In the genomic region with DNA sequence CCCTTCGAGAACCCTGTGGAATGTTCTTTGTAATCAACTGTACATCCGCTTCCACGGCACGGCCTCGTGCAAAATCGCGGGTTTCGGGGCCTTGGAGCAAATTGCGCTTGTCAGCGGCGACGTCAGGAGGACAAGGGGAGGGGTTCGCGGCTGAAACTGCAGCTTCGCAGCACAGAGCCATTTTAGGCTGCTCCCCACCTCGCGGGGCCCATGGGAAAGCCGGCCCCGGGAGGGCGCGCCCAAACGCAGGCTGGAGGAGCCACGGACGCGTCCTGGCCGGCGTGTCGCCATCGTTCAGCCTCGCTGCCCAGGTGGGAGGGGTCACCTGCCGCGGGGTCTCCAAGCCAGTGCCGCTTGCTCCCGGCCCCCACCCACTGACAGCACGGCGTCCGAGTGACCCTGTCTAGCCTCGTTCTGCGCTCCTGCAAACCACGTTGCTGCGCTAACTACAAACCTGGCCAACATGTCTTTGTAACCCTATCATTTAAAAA, we compare ENCODE assay signal across 1 cellular context.
TF ChIP-seq lines count a peak whose summit lies in the region.

No MANE protein-coding gene starts in this region.

TF ChIP-seq in K562, 482 proteins besides CTCF, POLR2A, EP300 and RAD21 (continued from another document):
- TF ChIP-seq CREB1 (IDR thresholded peaks at IDR 0.05): no peak
- 0 out of 2 replicates have a peak, but pooled peaks have one; percentile 21 for TF ChIP-seq CREB1 (CRISPR knock-in tag; IDR thresholded peaks at IDR 0.05)
- 0 out of 2 replicates have a peak, but pooled peaks have one; percentile 13 for TF ChIP-seq ZNF263 (CRISPR knock-in tag; IDR thresholded peaks at IDR 0.05; ENCODE audit: borderline replicate concordance)
- TF ChIP-seq ZBTB17 (CRISPR knock-in tag; IDR thresholded peaks at IDR 0.05): peak; percentile 56; the same call in 1 of the 2 replicates
- TF ChIP-seq EGR1 (conservative IDR thresholded peaks at IDR 0.05): no peak
- TF ChIP-seq JUN (IDR thresholded peaks at IDR 0.05; ENCODE audit: borderline replicate concordance, low read depth, low read length): no peak
- TF ChIP-seq JUN (CRISPR knock-in tag; IDR thresholded peaks at IDR 0.05; ENCODE audit: borderline replicate concordance): no peak
- TF ChIP-seq KLF13 (tag; IDR thresholded peaks at IDR 0.05; ENCODE audit: borderline replicate concordance, low read depth): peak; percentile 28; the same call in 1 of the 2 replicates
- no peak for TF ChIP-seq GTF2F1 (IDR thresholded peaks at IDR 0.05; ENCODE audit: low read depth, low read length)
- TF ChIP-seq TGIF2 (CRISPR knock-in tag; IDR thresholded peaks at IDR 0.05): 0 out of 2 replicates have a peak, but pooled peaks have one; percentile 31
- TF ChIP-seq TSC22D4 (tag; IDR thresholded peaks at IDR 0.05): no peak
- peak; percentile 46; the same call in 1 of the 2 replicates for TF ChIP-seq POLR2G (IDR thresholded peaks at IDR 0.05; ENCODE audit: low read depth, low read length)
- TF ChIP-seq HSF4 (CRISPR knock-in tag; IDR thresholded peaks at IDR 0.05; ENCODE audit: borderline replicate concordance): no peak
- TF ChIP-seq KAT7 (CRISPR knock-in tag; IDR thresholded peaks at IDR 0.05; ENCODE audit: borderline replicate concordance): 0 out of 2 replicates have a peak, but pooled peaks have one; percentile 78
- no peak for TF ChIP-seq ZNF316 (IDR thresholded peaks at IDR 0.05)
- TF ChIP-seq, protein P1, sequence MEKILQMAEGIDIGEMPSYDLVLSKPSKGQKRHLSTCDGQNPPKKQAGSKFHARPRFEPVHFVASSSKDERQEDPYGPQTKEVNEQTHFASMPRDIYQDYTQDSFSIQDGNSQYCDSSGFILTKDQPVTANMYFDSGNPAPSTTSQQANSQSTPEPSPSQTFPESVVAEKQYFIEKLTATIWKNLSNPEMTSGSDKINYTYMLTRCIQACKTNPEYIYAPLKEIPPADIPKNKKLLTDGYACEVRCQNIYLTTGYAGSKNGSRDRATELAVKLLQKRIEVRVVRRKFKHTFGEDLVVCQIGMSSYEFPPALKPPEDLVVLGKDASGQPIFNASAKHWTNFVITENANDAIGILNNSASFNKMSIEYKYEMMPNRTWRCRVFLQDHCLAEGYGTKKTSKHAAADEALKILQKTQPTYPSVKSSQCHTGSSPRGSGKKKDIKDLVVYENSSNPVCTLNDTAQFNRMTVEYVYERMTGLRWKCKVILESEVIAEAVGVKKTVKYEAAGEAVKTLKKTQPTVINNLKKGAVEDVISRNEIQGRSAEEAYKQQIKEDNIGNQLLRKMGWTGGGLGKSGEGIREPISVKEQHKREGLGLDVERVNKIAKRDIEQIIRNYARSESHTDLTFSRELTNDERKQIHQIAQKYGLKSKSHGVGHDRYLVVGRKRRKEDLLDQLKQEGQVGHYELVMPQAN (IDR thresholded peaks at IDR 0.05; ENCODE audit: borderline replicate concordance): no peak
- TF ChIP-seq, protein P2, sequence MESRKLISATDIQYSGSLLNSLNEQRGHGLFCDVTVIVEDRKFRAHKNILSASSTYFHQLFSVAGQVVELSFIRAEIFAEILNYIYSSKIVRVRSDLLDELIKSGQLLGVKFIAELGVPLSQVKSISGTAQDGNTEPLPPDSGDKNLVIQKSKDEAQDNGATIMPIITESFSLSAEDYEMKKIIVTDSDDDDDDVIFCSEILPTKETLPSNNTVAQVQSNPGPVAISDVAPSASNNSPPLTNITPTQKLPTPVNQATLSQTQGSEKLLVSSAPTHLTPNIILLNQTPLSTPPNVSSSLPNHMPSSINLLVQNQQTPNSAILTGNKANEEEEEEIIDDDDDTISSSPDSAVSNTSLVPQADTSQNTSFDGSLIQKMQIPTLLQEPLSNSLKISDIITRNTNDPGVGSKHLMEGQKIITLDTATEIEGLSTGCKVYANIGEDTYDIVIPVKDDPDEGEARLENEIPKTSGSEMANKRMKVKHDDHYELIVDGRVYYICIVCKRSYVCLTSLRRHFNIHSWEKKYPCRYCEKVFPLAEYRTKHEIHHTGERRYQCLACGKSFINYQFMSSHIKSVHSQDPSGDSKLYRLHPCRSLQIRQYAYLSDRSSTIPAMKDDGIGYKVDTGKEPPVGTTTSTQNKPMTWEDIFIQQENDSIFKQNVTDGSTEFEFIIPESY (CRISPR knock-in tag; IDR thresholded peaks at IDR 0.05): peak; percentile 84
- TF ChIP-seq ATF7 (IDR thresholded peaks at IDR 0.05): peak; percentile 22; the same call in 1 of the 2 replicates
- TF ChIP-seq NONO (IDR thresholded peaks at IDR 0.05; ENCODE audit: low read depth in 2 of 2, low read length in 1 of 2): no peak
- TF ChIP-seq, protein P3, sequence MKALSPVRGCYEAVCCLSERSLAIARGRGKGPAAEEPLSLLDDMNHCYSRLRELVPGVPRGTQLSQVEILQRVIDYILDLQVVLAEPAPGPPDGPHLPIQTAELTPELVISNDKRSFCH (CRISPR knock-in tag; IDR thresholded peaks at IDR 0.05): no peak
- TF ChIP-seq, protein P3 (tag; IDR thresholded peaks at IDR 0.05): peak; percentile 52; the same call in 1 of the 2 replicates
- TF ChIP-seq, protein P4, sequence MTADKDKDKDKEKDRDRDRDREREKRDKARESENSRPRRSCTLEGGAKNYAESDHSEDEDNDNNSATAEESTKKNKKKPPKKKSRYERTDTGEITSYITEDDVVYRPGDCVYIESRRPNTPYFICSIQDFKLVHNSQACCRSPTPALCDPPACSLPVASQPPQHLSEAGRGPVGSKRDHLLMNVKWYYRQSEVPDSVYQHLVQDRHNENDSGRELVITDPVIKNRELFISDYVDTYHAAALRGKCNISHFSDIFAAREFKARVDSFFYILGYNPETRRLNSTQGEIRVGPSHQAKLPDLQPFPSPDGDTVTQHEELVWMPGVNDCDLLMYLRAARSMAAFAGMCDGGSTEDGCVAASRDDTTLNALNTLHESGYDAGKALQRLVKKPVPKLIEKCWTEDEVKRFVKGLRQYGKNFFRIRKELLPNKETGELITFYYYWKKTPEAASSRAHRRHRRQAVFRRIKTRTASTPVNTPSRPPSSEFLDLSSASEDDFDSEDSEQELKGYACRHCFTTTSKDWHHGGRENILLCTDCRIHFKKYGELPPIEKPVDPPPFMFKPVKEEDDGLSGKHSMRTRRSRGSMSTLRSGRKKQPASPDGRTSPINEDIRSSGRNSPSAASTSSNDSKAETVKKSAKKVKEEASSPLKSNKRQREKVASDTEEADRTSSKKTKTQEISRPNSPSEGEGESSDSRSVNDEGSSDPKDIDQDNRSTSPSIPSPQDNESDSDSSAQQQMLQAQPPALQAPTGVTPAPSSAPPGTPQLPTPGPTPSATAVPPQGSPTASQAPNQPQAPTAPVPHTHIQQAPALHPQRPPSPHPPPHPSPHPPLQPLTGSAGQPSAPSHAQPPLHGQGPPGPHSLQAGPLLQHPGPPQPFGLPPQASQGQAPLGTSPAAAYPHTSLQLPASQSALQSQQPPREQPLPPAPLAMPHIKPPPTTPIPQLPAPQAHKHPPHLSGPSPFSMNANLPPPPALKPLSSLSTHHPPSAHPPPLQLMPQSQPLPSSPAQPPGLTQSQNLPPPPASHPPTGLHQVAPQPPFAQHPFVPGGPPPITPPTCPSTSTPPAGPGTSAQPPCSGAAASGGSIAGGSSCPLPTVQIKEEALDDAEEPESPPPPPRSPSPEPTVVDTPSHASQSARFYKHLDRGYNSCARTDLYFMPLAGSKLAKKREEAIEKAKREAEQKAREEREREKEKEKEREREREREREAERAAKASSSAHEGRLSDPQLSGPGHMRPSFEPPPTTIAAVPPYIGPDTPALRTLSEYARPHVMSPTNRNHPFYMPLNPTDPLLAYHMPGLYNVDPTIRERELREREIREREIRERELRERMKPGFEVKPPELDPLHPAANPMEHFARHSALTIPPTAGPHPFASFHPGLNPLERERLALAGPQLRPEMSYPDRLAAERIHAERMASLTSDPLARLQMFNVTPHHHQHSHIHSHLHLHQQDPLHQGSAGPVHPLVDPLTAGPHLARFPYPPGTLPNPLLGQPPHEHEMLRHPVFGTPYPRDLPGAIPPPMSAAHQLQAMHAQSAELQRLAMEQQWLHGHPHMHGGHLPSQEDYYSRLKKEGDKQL (CRISPR knock-in tag; IDR thresholded peaks at IDR 0.05; ENCODE audit: borderline replicate concordance): peak; percentile 51; the same call in 1 of the 2 replicates
- TF ChIP-seq TAF9B (IDR thresholded peaks at IDR 0.05; ENCODE audit: partially characterized antibody): no peak
- TF ChIP-seq, protein P5, sequence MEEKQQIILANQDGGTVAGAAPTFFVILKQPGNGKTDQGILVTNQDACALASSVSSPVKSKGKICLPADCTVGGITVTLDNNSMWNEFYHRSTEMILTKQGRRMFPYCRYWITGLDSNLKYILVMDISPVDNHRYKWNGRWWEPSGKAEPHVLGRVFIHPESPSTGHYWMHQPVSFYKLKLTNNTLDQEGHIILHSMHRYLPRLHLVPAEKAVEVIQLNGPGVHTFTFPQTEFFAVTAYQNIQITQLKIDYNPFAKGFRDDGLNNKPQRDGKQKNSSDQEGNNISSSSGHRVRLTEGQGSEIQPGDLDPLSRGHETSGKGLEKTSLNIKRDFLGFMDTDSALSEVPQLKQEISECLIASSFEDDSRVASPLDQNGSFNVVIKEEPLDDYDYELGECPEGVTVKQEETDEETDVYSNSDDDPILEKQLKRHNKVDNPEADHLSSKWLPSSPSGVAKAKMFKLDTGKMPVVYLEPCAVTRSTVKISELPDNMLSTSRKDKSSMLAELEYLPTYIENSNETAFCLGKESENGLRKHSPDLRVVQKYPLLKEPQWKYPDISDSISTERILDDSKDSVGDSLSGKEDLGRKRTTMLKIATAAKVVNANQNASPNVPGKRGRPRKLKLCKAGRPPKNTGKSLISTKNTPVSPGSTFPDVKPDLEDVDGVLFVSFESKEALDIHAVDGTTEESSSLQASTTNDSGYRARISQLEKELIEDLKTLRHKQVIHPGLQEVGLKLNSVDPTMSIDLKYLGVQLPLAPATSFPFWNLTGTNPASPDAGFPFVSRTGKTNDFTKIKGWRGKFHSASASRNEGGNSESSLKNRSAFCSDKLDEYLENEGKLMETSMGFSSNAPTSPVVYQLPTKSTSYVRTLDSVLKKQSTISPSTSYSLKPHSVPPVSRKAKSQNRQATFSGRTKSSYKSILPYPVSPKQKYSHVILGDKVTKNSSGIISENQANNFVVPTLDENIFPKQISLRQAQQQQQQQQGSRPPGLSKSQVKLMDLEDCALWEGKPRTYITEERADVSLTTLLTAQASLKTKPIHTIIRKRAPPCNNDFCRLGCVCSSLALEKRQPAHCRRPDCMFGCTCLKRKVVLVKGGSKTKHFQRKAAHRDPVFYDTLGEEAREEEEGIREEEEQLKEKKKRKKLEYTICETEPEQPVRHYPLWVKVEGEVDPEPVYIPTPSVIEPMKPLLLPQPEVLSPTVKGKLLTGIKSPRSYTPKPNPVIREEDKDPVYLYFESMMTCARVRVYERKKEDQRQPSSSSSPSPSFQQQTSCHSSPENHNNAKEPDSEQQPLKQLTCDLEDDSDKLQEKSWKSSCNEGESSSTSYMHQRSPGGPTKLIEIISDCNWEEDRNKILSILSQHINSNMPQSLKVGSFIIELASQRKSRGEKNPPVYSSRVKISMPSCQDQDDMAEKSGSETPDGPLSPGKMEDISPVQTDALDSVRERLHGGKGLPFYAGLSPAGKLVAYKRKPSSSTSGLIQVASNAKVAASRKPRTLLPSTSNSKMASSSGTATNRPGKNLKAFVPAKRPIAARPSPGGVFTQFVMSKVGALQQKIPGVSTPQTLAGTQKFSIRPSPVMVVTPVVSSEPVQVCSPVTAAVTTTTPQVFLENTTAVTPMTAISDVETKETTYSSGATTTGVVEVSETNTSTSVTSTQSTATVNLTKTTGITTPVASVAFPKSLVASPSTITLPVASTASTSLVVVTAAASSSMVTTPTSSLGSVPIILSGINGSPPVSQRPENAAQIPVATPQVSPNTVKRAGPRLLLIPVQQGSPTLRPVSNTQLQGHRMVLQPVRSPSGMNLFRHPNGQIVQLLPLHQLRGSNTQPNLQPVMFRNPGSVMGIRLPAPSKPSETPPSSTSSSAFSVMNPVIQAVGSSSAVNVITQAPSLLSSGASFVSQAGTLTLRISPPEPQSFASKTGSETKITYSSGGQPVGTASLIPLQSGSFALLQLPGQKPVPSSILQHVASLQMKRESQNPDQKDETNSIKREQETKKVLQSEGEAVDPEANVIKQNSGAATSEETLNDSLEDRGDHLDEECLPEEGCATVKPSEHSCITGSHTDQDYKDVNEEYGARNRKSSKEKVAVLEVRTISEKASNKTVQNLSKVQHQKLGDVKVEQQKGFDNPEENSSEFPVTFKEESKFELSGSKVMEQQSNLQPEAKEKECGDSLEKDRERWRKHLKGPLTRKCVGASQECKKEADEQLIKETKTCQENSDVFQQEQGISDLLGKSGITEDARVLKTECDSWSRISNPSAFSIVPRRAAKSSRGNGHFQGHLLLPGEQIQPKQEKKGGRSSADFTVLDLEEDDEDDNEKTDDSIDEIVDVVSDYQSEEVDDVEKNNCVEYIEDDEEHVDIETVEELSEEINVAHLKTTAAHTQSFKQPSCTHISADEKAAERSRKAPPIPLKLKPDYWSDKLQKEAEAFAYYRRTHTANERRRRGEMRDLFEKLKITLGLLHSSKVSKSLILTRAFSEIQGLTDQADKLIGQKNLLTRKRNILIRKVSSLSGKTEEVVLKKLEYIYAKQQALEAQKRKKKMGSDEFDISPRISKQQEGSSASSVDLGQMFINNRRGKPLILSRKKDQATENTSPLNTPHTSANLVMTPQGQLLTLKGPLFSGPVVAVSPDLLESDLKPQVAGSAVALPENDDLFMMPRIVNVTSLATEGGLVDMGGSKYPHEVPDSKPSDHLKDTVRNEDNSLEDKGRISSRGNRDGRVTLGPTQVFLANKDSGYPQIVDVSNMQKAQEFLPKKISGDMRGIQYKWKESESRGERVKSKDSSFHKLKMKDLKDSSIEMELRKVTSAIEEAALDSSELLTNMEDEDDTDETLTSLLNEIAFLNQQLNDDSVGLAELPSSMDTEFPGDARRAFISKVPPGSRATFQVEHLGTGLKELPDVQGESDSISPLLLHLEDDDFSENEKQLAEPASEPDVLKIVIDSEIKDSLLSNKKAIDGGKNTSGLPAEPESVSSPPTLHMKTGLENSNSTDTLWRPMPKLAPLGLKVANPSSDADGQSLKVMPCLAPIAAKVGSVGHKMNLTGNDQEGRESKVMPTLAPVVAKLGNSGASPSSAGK (IDR thresholded peaks at IDR 0.05): peak; percentile 93; the same call in 1 of the 2 replicates
- TF ChIP-seq, protein P6, sequence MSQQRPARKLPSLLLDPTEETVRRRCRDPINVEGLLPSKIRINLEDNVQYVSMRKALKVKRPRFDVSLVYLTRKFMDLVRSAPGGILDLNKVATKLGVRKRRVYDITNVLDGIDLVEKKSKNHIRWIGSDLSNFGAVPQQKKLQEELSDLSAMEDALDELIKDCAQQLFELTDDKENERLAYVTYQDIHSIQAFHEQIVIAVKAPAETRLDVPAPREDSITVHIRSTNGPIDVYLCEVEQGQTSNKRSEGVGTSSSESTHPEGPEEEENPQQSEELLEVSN (IDR thresholded peaks at IDR 0.05; ENCODE audit: borderline replicate concordance in 1 of 2, extremely low read depth in 1 of 2, insufficient read depth in 1 of 2, insufficient read length in 1 of 2, low read depth in 1 of 2, low read length in 1 of 2, poor library complexity in 1 of 2, severe bottlenecking in 1 of 2): peak in 1 of 2 experiments; percentile 59
